ENCODE assay signal across 9 cellular contexts in the genomic region with DNA sequence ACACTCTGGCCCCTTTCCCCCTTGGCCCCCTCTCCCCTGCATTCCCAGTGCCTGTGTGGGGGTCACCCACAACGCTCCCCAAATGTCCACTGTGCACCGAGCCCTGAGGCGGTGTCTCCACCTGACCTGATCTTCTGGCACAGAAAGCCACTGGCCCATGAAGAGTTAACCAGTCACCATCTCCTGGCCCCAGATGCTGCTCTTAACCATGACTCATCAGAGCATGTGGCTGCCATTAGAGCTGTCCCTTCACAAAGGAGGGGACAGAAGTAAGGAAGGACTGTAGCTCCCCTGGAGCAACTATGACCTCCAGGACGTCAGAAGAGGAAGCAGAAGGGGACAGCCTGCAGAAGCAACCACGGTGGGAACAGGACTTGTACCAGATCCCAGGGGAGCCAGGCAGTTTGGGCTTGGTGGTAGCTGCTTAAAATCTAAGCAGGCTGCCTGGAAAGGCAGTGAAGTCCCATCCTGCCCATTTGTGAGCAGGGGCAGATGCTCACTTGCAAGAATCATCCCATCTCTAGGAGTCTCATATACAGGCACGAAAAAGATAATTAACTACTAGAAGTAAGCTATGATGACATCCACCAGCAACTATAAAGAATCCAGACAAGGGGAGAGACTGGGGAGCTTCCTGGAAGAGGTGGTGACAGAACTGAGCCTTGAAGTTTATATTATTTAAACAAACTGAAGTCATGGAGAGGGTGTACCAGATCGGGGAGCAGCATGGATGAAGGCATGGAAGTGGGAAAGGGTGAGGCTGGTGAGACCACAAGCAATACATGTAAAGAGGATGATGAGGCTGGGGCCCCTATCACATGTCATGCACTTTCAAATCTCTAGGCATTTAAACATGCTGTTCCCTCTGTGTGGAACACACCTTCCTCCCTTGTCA. TPM values are rescaled to one million over a fixed set of nuclear protein-coding genes. Genes with fewer than 3 reads are reported as not detected.
DNase-seq lines count a peak whose midpoint lies in the region; ATAC-seq and TF ChIP-seq lines count a peak whose summit lies in the region.
"Had no signal": no experiment of that assay in that cellular context is flagged by ENCODE, and none has a peak within 500 bp of the region (broad histone marks: within the 10 kb centered on the region; RNA-seq: fewer than 3 reads in every experiment).

No MANE protein-coding gene starts in this region.

- ATAC-seq in GM19438 (IDR thresholded peaks at IDR 0.05; ENCODE audit: low read depth, unreplicated experiment) (peak; percentile 68), Right ventricle myocardium superior (ENCODE audit: poor library complexity) (peak; percentile 55)

- peak overlapping the region; percentile 74 for H3K27ac ChIP-seq in WERI-Rb-1
- H3K27ac ChIP-seq in prostate gland = peak overlapping the region; percentile 78 to 88

- H3K36me3 ChIP-seq in WERI-Rb-1 (no peaks in the 10 kb centered on the region; the same call in 1 of the 2 replicates), prostate gland (no peaks in the 10 kb centered on the region)

- no peak for TF ChIP-seq POLR2A in prostate gland (IDR thresholded peaks at IDR 0.05)

- no peaks in the 10 kb centered on the region for H3K4me1 ChIP-seq in prostate gland (replicated peaks)

- WGBS in prostate gland = 56% methylated on average over 7 of the region's 7 CpGs

- H3K9me3 ChIP-seq in WERI-Rb-1 (ENCODE audit: severe bottlenecking) = no peaks in the 10 kb centered on the region
- H3K9me3 ChIP-seq in prostate gland = no peaks in the 10 kb centered on the region

- H3K27me3 ChIP-seq in WERI-Rb-1 (ENCODE audit: insufficient read depth, low read depth, severe bottlenecking) (no peaks in the 10 kb centered on the region), prostate gland (replicated peaks; ENCODE audit: insufficient read depth) (no peaks in the 10 kb centered on the region)

- DNase-seq in COLO829 (ENCODE audit: low spot score) (peak; percentile 66), LNCaP clone FGC (ENCODE audit: low read depth) (no peak), WERI-Rb-1 (peak; percentile 70), Right ventricle myocardium superior (no peak), prostate gland (ENCODE audit: low spot score) (peak; percentile 49), Ammon's horn (ENCODE audit: low spot score) (no peak), NCI-H1092 (lab: John Stamatoyannopoulos, UW) (no peak)

- TF ChIP-seq CTCF in LNCaP clone FGC (IDR thresholded peaks at IDR 0.05; ENCODE audit: control insufficient read depth, extremely low read depth, insufficient read depth) (no peak), WERI-Rb-1 (IDR thresholded peaks at IDR 0.05; ENCODE audit: low read depth, low read length) (no peak), prostate gland (IDR thresholded peaks at IDR 0.05) (no peak)

- intact Hi-C loops in Right ventricle myocardium superior (cut with DNase I) = no loop called here
- intact Hi-C loops in prostate gland (cut with DNase I) = loop anchor here (10.0 kb wide), 1 partner anchor 203 kb away; no protein-coding TSS in a partner anchor

- H3K4me3 ChIP-seq in LNCaP clone FGC (ENCODE audit: low read depth, low read length) = peak overlapping the region; percentile 52
- peak overlapping the region; percentile 86 for H3K4me3 ChIP-seq in WERI-Rb-1 (ENCODE audit: low read depth, low read length)
- peak overlapping the region in 1 of 2 donors; percentile 58 for H3K4me3 ChIP-seq in prostate gland

RNA-seq across cellular contexts. Expression of gene TTC39A, which starts 1.1 kb away (rescaled TPM):
- total RNA-seq in Right ventricle myocardium superior (19.4 TPM), prostate gland (10 to 100 TPM; 65.0 to 78.4 TPM)
- total RNA-seq: T-helper 2 cell treated with Interferon-gamma antibody and Interleukin-4, amounts not matched to agents 100 ng/mL and 5 ng/mL, for 36 hours had no signal

Comparison
In these comparisons a context has a peak if more than half of its experiments do, and no peak if none do; other contexts are left out.
1. DNase-seq: peak in COLO829 (single experiment), WERI-Rb-1 (single experiment) and prostate gland (single experiment); none in LNCaP clone FGC (single experiment), Right ventricle myocardium superior (single experiment), Ammon's horn (single experiment) and NCI-H1092 (single experiment).